In genomic region chr6:32472781-32473377, GRCh38 we compare ENCODE assay signal across 14 cellular contexts. TPM values are rescaled to one million over a fixed set of nuclear protein-coding genes. Genes with fewer than 3 reads are reported as not detected.
DNase-seq lines count a peak whose midpoint lies in the region; ATAC-seq lines count a peak whose summit lies in the region.
"Had no signal": no experiment of that assay in that cellular context is flagged by ENCODE, and none has a peak within 500 bp of the region (broad histone marks: within the 10 kb centered on the region; RNA-seq: fewer than 3 reads in every experiment).

No MANE protein-coding gene starts in this region.

- no peaks in the 10 kb centered on the region for H3K4me1 ChIP-seq in skeletal muscle tissue (ENCODE audit: control insufficient read depth in 3 of 3, insufficient read depth in 3 of 3, low read length in 3 of 3)
- H3K4me1 ChIP-seq: tibial nerve had no signal

- H3K36me3 Mint-ChIP-seq in IgD-negative memory B cell: peaks cover 4% of the 10 kb centered on the region
- H3K36me3 Mint-ChIP-seq in effector memory CD8-positive, alpha-beta T cell (ENCODE audit: insufficient read depth): no peaks in the 10 kb centered on the region

- peaks cover 13 to 25% (median 22%) of the 10 kb centered on the region in 3 donors for H3K4me1 Mint-ChIP-seq in IgD-negative memory B cell
- peaks cover 3 to 7% of the 10 kb centered on the region in 2 donors for H3K4me1 Mint-ChIP-seq in effector memory CD8-positive, alpha-beta T cell (ENCODE audit: low read depth in 2 of 2)

- peaks cover 1% of the 10 kb centered on the region for H3K27me3 Mint-ChIP-seq in IgD-negative memory B cell
- H3K27me3 Mint-ChIP-seq in effector memory CD8-positive, alpha-beta T cell: peaks cover 30 to 59% of the 10 kb centered on the region in 2 donors

- no peaks in the 10 kb centered on the region for H3K36me3 ChIP-seq in skeletal muscle tissue (ENCODE audit: control insufficient read depth in 3 of 3, insufficient read depth in 3 of 3, low read length in 3 of 3)
- H3K36me3 ChIP-seq: brain microvascular endothelial cell, tibial nerve had no signal

- peak overlapping the region; percentile 28 for H3K27ac ChIP-seq in skeletal muscle tissue (ENCODE audit: low read depth, low read length)
- H3K27ac ChIP-seq: brain microvascular endothelial cell had no signal

- no peak overlapping the region for H3K9ac ChIP-seq in skeletal muscle tissue (ENCODE audit: low read depth in 1 of 3, low read length in 3 of 3)

- H3K4me3 Mint-ChIP-seq in IgD-negative memory B cell: peak overlapping the region; percentile 81 to 94 (median 88)
- peak overlapping the region in 1 of 2 donors; percentile 29 for H3K4me3 Mint-ChIP-seq in effector memory CD8-positive, alpha-beta T cell

- DNase-seq in SIG-M5 treated with dmso at 0.1 percent for 504 hours (lab: John Stamatoyannopoulos, UW; ENCODE audit: unreplicated experiment) (peak; percentile 20), SIG-M5 (lab: John Stamatoyannopoulos, UW) (no peak), foreskin melanocyte (no peak), SW 1271 (lab: John Stamatoyannopoulos, UW) (no peak), DMS79 treated with DMSO at 0.1 percent for 48 hours (lab: John Stamatoyannopoulos, UW) (no peak)
- no peak for DNase-seq in effector memory CD8-positive, alpha-beta T cell
- DNase-seq: 8988T; activated CD4-positive, alpha-beta T cell treated with anti-CD3 and anti-CD28 coated beads, Interleukin-2, amount 50 U/mL, for 48 hours; activated effector memory CD4-positive, alpha-beta T cell treated with Interleukin-2 at 50 U/mL for 16 hours; brain microvascular endothelial cell had no signal

- H3K9me3 Mint-ChIP-seq in IgD-negative memory B cell: peaks cover 0 to 3% (median 0%) of the 10 kb centered on the region in 3 donors
- H3K9me3 Mint-ChIP-seq in effector memory CD8-positive, alpha-beta T cell: no peaks in the 10 kb centered on the region

- H3K27ac Mint-ChIP-seq in IgD-negative memory B cell: peak overlapping the region; percentile 95 to 100 (median 99)
- H3K27ac Mint-ChIP-seq in effector memory CD8-positive, alpha-beta T cell: no peak overlapping the region

- H3K9me3 ChIP-seq in skeletal muscle tissue (ENCODE audit: control insufficient read depth in 3 of 3, low read length in 3 of 3): no peaks in the 10 kb centered on the region
- H3K9me3 ChIP-seq: tibial nerve had no signal

- peak; percentile 28 for ATAC-seq in effector memory CD8-positive, alpha-beta T cell (replicated peaks)

- H3K4me3 ChIP-seq in skeletal muscle tissue (ENCODE audit: low read length in 3 of 3): no peak overlapping the region
- H3K4me3 ChIP-seq: tibial nerve had no signal

- H3K27me3 ChIP-seq in skeletal muscle tissue (ENCODE audit: control insufficient read depth in 3 of 3, insufficient read depth in 3 of 3, low read length in 3 of 3): peaks cover 0 to 3% (median 0%) of the 10 kb centered on the region in 3 donors
- H3K27me3 ChIP-seq: brain microvascular endothelial cell, tibial nerve had no signal

RNA-seq across cellular contexts. Expression of gene HLA-DRA, which starts 33.2 kb away (rescaled TPM):
- polyA plus RNA-seq in IgD-negative memory B cell: 8,827 TPM
- total RNA-seq in skeletal muscle tissue: 54.3 TPM

RNA-seq across cellular contexts. Expression of gene HLA-DRB5, which starts 57.2 kb away (rescaled TPM):
- 92.6 TPM for polyA plus RNA-seq in IgD-negative memory B cell
- 14.6 TPM for total RNA-seq in skeletal muscle tissue
- total RNA-seq: M059J had no signal

Comparison
In these comparisons a context has a peak if more than half of its experiments do, and no peak if none do; other contexts are left out.
1. H3K27ac Mint-ChIP-seq: peak in IgD-negative memory B cell (3 of 3); none in effector memory CD8-positive, alpha-beta T cell (0 of 2).